ENCODE assay signal across 8 cellular contexts in genomic region chr16:1964506-1965471, GRCh38. TPM values are rescaled to one million over a fixed set of nuclear protein-coding genes. Genes with fewer than 3 reads are reported as not detected.
A peak's percentile ranks its signal among the peaks of the same experiment; 100 is the strongest.
DNase-seq lines count a peak whose midpoint lies in the region; ATAC-seq and TF ChIP-seq lines count a peak whose summit lies in the region.

Gene RPS2 (minus strand): TSS chr16:1964826. CDS start chr16:1964625, 201 bp downstream.

- in situ Hi-C loops in GM23248 (cut with MboI): no loop called here

- H3K36me3 ChIP-seq in GM23248 (ENCODE audit: low read depth): peaks cover 24% of the 10 kb centered on the region
- peaks cover 8 to 31% (median 14%) of the 10 kb centered on the region in 3 donors for H3K36me3 ChIP-seq in esophagus squamous epithelium

- ATAC-seq in naive B cell (ENCODE audit: low read depth in 2 of 2): peak; percentile 94
- peak; percentile 97 for ATAC-seq in stimulated activated memory B cell treated with anti-CD40 and anti-IgM and Interleukin-4, amounts not matched to agents 10 μg/mL and 1 μg/mL and 100 μg/mL, for 72 hours

- no peaks in the 10 kb centered on the region for H3K9me2 ChIP-seq in GM23248 (ENCODE audit: insufficient read depth)

- H3K4me1 ChIP-seq in GM23248 (ENCODE audit: insufficient read depth): peaks cover 6% of the 10 kb centered on the region
- peaks cover 33 to 61% (median 40%) of the 10 kb centered on the region in 3 donors for H3K4me1 ChIP-seq in esophagus squamous epithelium

- intact Hi-C loops in activated T-helper 1 cell treated with anti-CD3 and anti-CD28 coated beads, Interleukin-12 subunit alpha, Interleukin-12 subunit beta, Interleukin-2, Interleukin-4 antibody, amounts not matched to agents 30 ng/mL and 10 ng/mL and 1 ng/mL, durations not matched to agents 14 hours and 24 hours and 36 hours (cut with micrococcal nuclease): loop anchor here (1.0 to 2.0 kb wide), 6 partner anchors 8 to 191 kb away; partner anchors contain the start of genes FAHD1, HAGH, MSRB1 and NUBP2
- intact Hi-C loops in esophagus squamous epithelium (cut with DNase I): no loop called here

- H3K27me3 Mint-ChIP-seq in activated T-helper 1 cell treated with anti-CD3 and anti-CD28 coated beads, Interleukin-12 subunit alpha, Interleukin-12 subunit beta, Interleukin-2, Interleukin-4 antibody, amounts not matched to agents 30 ng/mL and 10 ng/mL and 1 ng/mL, durations not matched to agents 14 hours and 24 hours and 36 hours (ENCODE audit: insufficient read depth): no peaks in the 10 kb centered on the region
- no peaks in the 10 kb centered on the region for H3K27me3 Mint-ChIP-seq in naive B cell
- H3K27me3 Mint-ChIP-seq in stimulated activated memory B cell treated with anti-CD40 and anti-IgM and Interleukin-4, amounts not matched to agents 10 μg/mL and 1 μg/mL and 100 μg/mL, for 72 hours: no peaks in the 10 kb centered on the region

- DNase-seq in DMS79 treated with DMSO at 0.1 percent for 48 hours (lab: John Stamatoyannopoulos, UW) (peak; percentile 91), GM23248 (peak; percentile 99), LHCN-M2 (ENCODE audit: low read depth) (peak; percentile 97), RPMI7951 (ENCODE audit: low read depth) (peak; percentile 96), esophagus squamous epithelium (lab: John Stamatoyannopoulos, UW) (peak; percentile 93), naive B cell (peak; percentile 98)
- peak; percentile 99 for DNase-seq in activated T-helper 1 cell treated with anti-CD3 and anti-CD28 coated beads, Interleukin-12 subunit alpha, Interleukin-12 subunit beta, Interleukin-2, Interleukin-4 antibody, amounts not matched to agents 30 ng/mL and 10 ng/mL and 1 ng/mL, durations not matched to agents 14 hours and 24 hours and 36 hours (ENCODE audit: low spot score)

- 1 to 2% methylated on average over 83 to 102 of the region's 104 CpGs for WGBS in GM23248 (ENCODE audit: low coverage in 1 of 2, low lambda C conversion rate in 2 of 2, missing lambda C conversion rate in 2 of 2), 2 experiments
- 0% methylated on average over 32 to 35 of the region's 104 CpGs for WGBS in esophagus squamous epithelium, 2 donors

- no peaks in the 10 kb centered on the region for H3K27me3 ChIP-seq in GM23248 (replicated peaks; ENCODE audit: insufficient read depth)
- no peaks in the 10 kb centered on the region for H3K27me3 ChIP-seq in esophagus squamous epithelium

- H3K27ac ChIP-seq in GM23248: peak within 1 kb of the TSS; percentile 91
- H3K27ac ChIP-seq in esophagus squamous epithelium: peak within 1 kb of the TSS; percentile 95 to 99 (median 98)

- peaks cover 34% of the 10 kb centered on the region for H3K4me1 Mint-ChIP-seq in activated T-helper 1 cell treated with anti-CD3 and anti-CD28 coated beads, Interleukin-12 subunit alpha, Interleukin-12 subunit beta, Interleukin-2, Interleukin-4 antibody, amounts not matched to agents 30 ng/mL and 10 ng/mL and 1 ng/mL, durations not matched to agents 14 hours and 24 hours and 36 hours (ENCODE audit: low read depth)
- H3K4me1 Mint-ChIP-seq in naive B cell: peaks cover 25 to 46% (median 44%) of the 10 kb centered on the region in 3 donors
- peaks cover 53% of the 10 kb centered on the region for H3K4me1 Mint-ChIP-seq in stimulated activated memory B cell treated with anti-CD40 and anti-IgM and Interleukin-4, amounts not matched to agents 10 μg/mL and 1 μg/mL and 100 μg/mL, for 72 hours

- TF ChIP-seq CTCF in esophagus squamous epithelium (IDR thresholded peaks at IDR 0.05): peak in 4 of 6 experiments; percentile 8 to 15 (median 15)

- H3F3A ChIP-seq in GM23248 (ENCODE audit: insufficient read depth): peaks cover 40% of the 10 kb centered on the region

- peak in 3 of 4 donors; percentile 86 to 98 (median 94) for TF ChIP-seq POLR2A in esophagus squamous epithelium (IDR thresholded peaks at IDR 0.05)

- peaks cover 44% of the 10 kb centered on the region for H3K36me3 Mint-ChIP-seq in activated T-helper 1 cell treated with anti-CD3 and anti-CD28 coated beads, Interleukin-12 subunit alpha, Interleukin-12 subunit beta, Interleukin-2, Interleukin-4 antibody, amounts not matched to agents 30 ng/mL and 10 ng/mL and 1 ng/mL, durations not matched to agents 14 hours and 24 hours and 36 hours (ENCODE audit: low read depth)
- peaks cover 5 to 8% of the 10 kb centered on the region in 2 donors for H3K36me3 Mint-ChIP-seq in naive B cell
- H3K36me3 Mint-ChIP-seq in stimulated activated memory B cell treated with anti-CD40 and anti-IgM and Interleukin-4, amounts not matched to agents 10 μg/mL and 1 μg/mL and 100 μg/mL, for 72 hours: peaks cover 31% of the 10 kb centered on the region

- peak within 1 kb of the TSS; percentile 88 for H3K4me2 ChIP-seq in GM23248 (ENCODE audit: unreplicated experiment)

- H3K4me3 Mint-ChIP-seq in activated T-helper 1 cell treated with anti-CD3 and anti-CD28 coated beads, Interleukin-12 subunit alpha, Interleukin-12 subunit beta, Interleukin-2, Interleukin-4 antibody, amounts not matched to agents 30 ng/mL and 10 ng/mL and 1 ng/mL, durations not matched to agents 14 hours and 24 hours and 36 hours: peak within 1 kb of the TSS; percentile 100
- H3K4me3 Mint-ChIP-seq in naive B cell: peak within 1 kb of the TSS; percentile 92 to 96 (median 95)
- H3K4me3 Mint-ChIP-seq in stimulated activated memory B cell treated with anti-CD40 and anti-IgM and Interleukin-4, amounts not matched to agents 10 μg/mL and 1 μg/mL and 100 μg/mL, for 72 hours: peak within 1 kb of the TSS; percentile 84

- peak within 1 kb of the TSS; percentile 97 for H3K9ac ChIP-seq in GM23248

- H3K4me3 ChIP-seq in GM23248: peak within 1 kb of the TSS; percentile 93
- H3K4me3 ChIP-seq in esophagus squamous epithelium: peak within 1 kb of the TSS; percentile 84 to 99 (median 88)

- no peaks in the 10 kb centered on the region for H3K9me3 Mint-ChIP-seq in activated T-helper 1 cell treated with anti-CD3 and anti-CD28 coated beads, Interleukin-12 subunit alpha, Interleukin-12 subunit beta, Interleukin-2, Interleukin-4 antibody, amounts not matched to agents 30 ng/mL and 10 ng/mL and 1 ng/mL, durations not matched to agents 14 hours and 24 hours and 36 hours
- H3K9me3 Mint-ChIP-seq in naive B cell: peaks cover 0 to 2% (median 0%) of the 10 kb centered on the region in 7 donors
- H3K9me3 Mint-ChIP-seq in stimulated activated memory B cell treated with anti-CD40 and anti-IgM and Interleukin-4, amounts not matched to agents 10 μg/mL and 1 μg/mL and 100 μg/mL, for 72 hours: no peaks in the 10 kb centered on the region

- H3K79me2 ChIP-seq in GM23248 (ENCODE audit: insufficient read depth): peaks cover 68% of the 10 kb centered on the region

- no peaks in the 10 kb centered on the region for H4K20me1 ChIP-seq in GM23248 (ENCODE audit: insufficient read depth)

- H3K27ac Mint-ChIP-seq in activated T-helper 1 cell treated with anti-CD3 and anti-CD28 coated beads, Interleukin-12 subunit alpha, Interleukin-12 subunit beta, Interleukin-2, Interleukin-4 antibody, amounts not matched to agents 30 ng/mL and 10 ng/mL and 1 ng/mL, durations not matched to agents 14 hours and 24 hours and 36 hours: peak within 1 kb of the TSS; percentile 97
- peak within 1 kb of the TSS; percentile 97 to 99 (median 98) for H3K27ac Mint-ChIP-seq in naive B cell
- H3K27ac Mint-ChIP-seq in stimulated activated memory B cell treated with anti-CD40 and anti-IgM and Interleukin-4, amounts not matched to agents 10 μg/mL and 1 μg/mL and 100 μg/mL, for 72 hours: peak within 1 kb of the TSS; percentile 97

- H3K9me3 ChIP-seq in GM23248 (ENCODE audit: low read depth) (no peaks in the 10 kb centered on the region), esophagus squamous epithelium (no peaks in the 10 kb centered on the region)

- H2AFZ ChIP-seq in GM23248: peak within 1 kb of the TSS; percentile 71

RNA-seq across cellular contexts. Expression of gene RPS2, which starts in this region (rescaled TPM):
- total RNA-seq in GM23248 (2014; rRNA removed; shearing (Covaris generic)): 1,339 and 1,536 TPM in 2 replicates
- polyA plus RNA-seq in GM23248 (2016; fragmentation: Nextera tagmentation; extraction: Ambion mirVana) (1,060 and 1,077 TPM in 2 replicates), naive B cell (ENCODE audit: low read depth in 6 of 6) (1,000 to 10,000 TPM; 5,355 to 7,267 (median 6,090) TPM)
- total RNA-seq in LHCN-M2 (2014; rRNA removed) (2,551 and 2,646 TPM in 2 replicates), esophagus squamous epithelium (1,000 to 10,000 TPM; 1,980 to 2,837 (median 2,292) TPM)
- 4,662 TPM for polyA plus RNA-seq in LHCN-M2 (2012)
- total RNA-seq in RPMI7951 (2014; rRNA removed; shearing (Covaris generic)): 1,519 and 1,683 TPM in 2 replicates
- total RNA-seq in activated T-helper 1 cell treated with anti-CD3 and anti-CD28 coated beads, Interleukin-12 subunit alpha, Interleukin-12 subunit beta, Interleukin-2, Interleukin-4 antibody, amounts not matched to agents 30 ng/mL and 10 ng/mL and 1 ng/mL, durations not matched to agents 14 hours and 24 hours and 36 hours: 3,144 and 3,145 TPM in 2 replicates

Comparison
In these comparisons a context has a peak if more than half of its experiments do, and no peak if none do; other contexts are left out.
1. Peak in every context shown above with its lines: DNase-seq, ATAC-seq, H3K4me3 ChIP-seq and H3K27ac ChIP-seq.